23 cellular contexts compared by ENCODE assay signal in the genomic region with DNA sequence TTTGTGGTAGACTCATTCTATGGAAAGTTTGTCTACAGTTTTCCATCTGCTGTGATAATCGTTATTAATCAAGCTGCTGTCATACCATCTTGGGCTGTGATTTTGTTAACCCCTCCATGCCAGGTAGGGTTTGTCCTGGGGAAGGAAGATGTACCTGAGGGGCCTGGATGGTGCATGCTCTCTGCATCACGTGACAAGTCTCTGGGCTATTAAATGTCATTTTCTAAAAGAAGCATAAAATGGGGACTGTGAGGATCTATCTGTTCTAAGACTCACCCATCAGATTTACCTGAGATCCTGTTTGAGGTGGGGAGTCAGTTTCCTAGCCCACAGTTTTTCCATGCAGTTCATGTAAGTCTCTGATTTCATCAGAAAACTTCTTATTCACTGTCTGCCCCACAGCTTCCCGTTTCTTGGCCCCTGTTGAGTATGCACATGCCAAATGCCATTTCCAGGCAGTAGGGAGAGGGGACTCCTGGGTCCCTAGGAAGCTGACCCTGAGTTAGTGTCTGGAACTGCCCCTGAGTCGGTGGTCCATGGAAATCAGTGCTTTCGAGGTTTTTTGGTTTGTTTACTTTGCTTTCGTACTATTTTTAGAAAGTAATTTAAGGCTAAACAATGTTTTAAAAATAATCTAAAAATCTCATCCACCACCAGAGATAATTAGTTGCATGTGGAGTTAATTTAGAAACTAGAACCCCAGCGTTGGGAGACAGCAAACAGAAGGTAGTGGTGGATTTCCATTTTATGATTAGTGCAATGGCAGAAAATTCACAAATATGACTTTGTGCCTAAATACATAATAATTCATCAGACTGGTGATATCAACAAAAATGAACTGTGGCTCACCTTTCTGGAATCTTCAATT.
"Had no signal": no experiment of that assay in that cellular context is flagged by ENCODE, and none has a peak within 500 bp of the region (broad histone marks: within the 10 kb centered on the region; RNA-seq: fewer than 3 reads in every experiment).

No MANE protein-coding gene starts in this region.

- H3K4me3 Mint-ChIP-seq: activated CD4-positive, alpha-beta memory T cell treated with anti-CD3 and anti-CD28 coated beads for 36 hours; activated CD4-positive, alpha-beta T cell treated with anti-CD3 and anti-CD28 coated beads for 36 hours; activated naive CD8-positive, alpha-beta T cell; central memory CD8-positive, alpha-beta T cell; memory B cell; naive thymus-derived CD8-positive, alpha-beta T cell; stimulated activated naive B cell treated with anti-CD40 and anti-IgM and Interleukin-4, amounts not matched to agents 10 μg/mL and 1 μg/mL and 100 μg/mL, for 72 hours had no signal

- H3K4me3 ChIP-seq: coronary artery, esophagus squamous epithelium, skin epidermis, tibial nerve, vagina had no signal

- H3K4me1 ChIP-seq: esophagus squamous epithelium, tibial nerve, vagina had no signal

- DNase-seq: activated CD4-positive, alpha-beta memory T cell treated with anti-CD3 and anti-CD28 coated beads for 36 hours; activated CD4-positive, alpha-beta T cell treated with anti-CD3 and anti-CD28 coated beads for 36 hours; activated gamma-delta T cell treated with Interleukin-2 at 50 U/mL for 16 hours; anterior cingulate cortex; brain microvascular endothelial cell; effector CD4-positive, alpha-beta T cell; esophagus squamous epithelium; foreskin melanocyte; kidney glomerular epithelial cell; left ventricle myocardium superior; naive thymus-derived CD8-positive, alpha-beta T cell; nucleus accumbens; stimulated activated CD4-positive, alpha-beta T cell treated with anti-CD3 and anti-CD28 coated beads, Interleukin-15, amount 100 ng/mL, for 24 hours; stimulated activated CD4-positive, alpha-beta T cell treated with anti-CD3 and anti-CD28 coated beads, Interleukin-4, amount 100 ng/mL, for 1 hour; stimulated activated naive B cell treated with anti-CD40 and anti-IgM and Interleukin-4, amounts not matched to agents 10 μg/mL and 1 μg/mL and 100 μg/mL, for 72 hours; WERI-Rb-1 had no signal

- H3K36me3 ChIP-seq: brain microvascular endothelial cell, esophagus squamous epithelium, tibial nerve, vagina, WERI-Rb-1 had no signal

- H3K36me3 Mint-ChIP-seq: activated CD4-positive, alpha-beta memory T cell treated with anti-CD3 and anti-CD28 coated beads for 36 hours; activated naive CD8-positive, alpha-beta T cell; memory B cell; naive thymus-derived CD8-positive, alpha-beta T cell; stimulated activated naive B cell treated with anti-CD40 and anti-IgM and Interleukin-4, amounts not matched to agents 10 μg/mL and 1 μg/mL and 100 μg/mL, for 72 hours had no signal

- H3K27me3 Mint-ChIP-seq: activated naive CD8-positive, alpha-beta T cell had no signal

- H3K27ac Mint-ChIP-seq: activated CD4-positive, alpha-beta memory T cell treated with anti-CD3 and anti-CD28 coated beads for 36 hours; activated CD4-positive, alpha-beta T cell treated with anti-CD3 and anti-CD28 coated beads for 36 hours; activated naive CD8-positive, alpha-beta T cell; memory B cell; naive thymus-derived CD8-positive, alpha-beta T cell; stimulated activated naive B cell treated with anti-CD40 and anti-IgM and Interleukin-4, amounts not matched to agents 10 μg/mL and 1 μg/mL and 100 μg/mL, for 72 hours had no signal

- H3K9me3 Mint-ChIP-seq: activated CD4-positive, alpha-beta memory T cell treated with anti-CD3 and anti-CD28 coated beads for 36 hours; central memory CD8-positive, alpha-beta T cell; naive thymus-derived CD8-positive, alpha-beta T cell; stimulated activated naive B cell treated with anti-CD40 and anti-IgM and Interleukin-4, amounts not matched to agents 10 μg/mL and 1 μg/mL and 100 μg/mL, for 72 hours had no signal

- H3K9me3 ChIP-seq: esophagus squamous epithelium, vagina had no signal

- H3K27ac ChIP-seq: brain microvascular endothelial cell, coronary artery, esophagus squamous epithelium, skin epidermis, tibial nerve, vagina, WERI-Rb-1 had no signal

- H3K27me3 ChIP-seq: brain microvascular endothelial cell, vagina had no signal
